10 cellular contexts compared by ENCODE assay signal in the genomic region with DNA sequence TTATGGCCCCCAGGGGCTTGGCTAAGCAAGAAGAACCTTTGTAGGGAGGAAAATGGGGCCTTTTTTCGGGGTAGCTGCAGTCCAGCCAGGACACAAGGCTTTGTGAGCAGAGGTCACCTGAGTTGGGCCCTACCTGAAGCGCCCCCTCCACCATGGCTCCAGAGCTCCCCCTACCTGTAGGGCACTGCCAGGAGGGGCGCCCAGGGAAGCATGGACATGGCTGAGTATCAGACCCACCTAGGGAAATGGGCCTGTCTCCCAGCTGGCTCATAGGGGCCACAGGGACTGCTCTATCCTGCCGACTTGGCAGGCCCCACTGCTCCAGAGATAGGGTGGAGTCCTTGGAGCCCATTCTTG. TPM values are rescaled to one million over a fixed set of nuclear protein-coding genes. Genes with fewer than 3 reads are reported as not detected.
DNase-seq lines count a peak whose midpoint lies in the region; ATAC-seq, FAIRE-seq and TF ChIP-seq lines count a peak whose summit lies in the region.
"Had no signal": no experiment of that assay in that cellular context is flagged by ENCODE, and none has a peak within 500 bp of the region (broad histone marks: within the 10 kb centered on the region; RNA-seq: fewer than 3 reads in every experiment).

No MANE protein-coding gene starts in this region.

- H3K9me3 ChIP-seq in HEK293 (ENCODE audit: control insufficient read depth, insufficient read depth, low read depth, low read length), result no peaks in the 10 kb centered on the region; the same call in 1 of the 2 replicates
- no peaks in the 10 kb centered on the region; the same call in 2 of the 3 replicates for H3K9me3 ChIP-seq in GM12878 (replicated peaks; ENCODE audit: control insufficient read depth, insufficient read depth, low read length)
- no peaks in the 10 kb centered on the region for H3K9me3 ChIP-seq in neuronal stem cell (replicated peaks in 1 of 2; ENCODE audit: control insufficient read depth in 2 of 2, insufficient read depth in 1 of 2, low read depth in 1 of 2, low read length in 2 of 2)

- SMC1A ChIA-PET in GM12878 (lab: Charles Lee; ENCODE audit: uncharacterized antibody, unreplicated experiment), result interaction anchor here (0.6 kb wide), 1 partner anchor 339 kb away, joined by 3 read pairs; no protein-coding TSS in a partner anchor

- H3K18ac ChIP-seq in neuronal stem cell (ENCODE audit: low read length), result peak overlapping the region; percentile 57

- H3K23ac ChIP-seq in neuronal stem cell (ENCODE audit: low read depth, low read length, poor library complexity), result no peak overlapping the region

- no TSS peak for BruUV-seq in GM12878 (replicated peaks; lab: Mats Ljungman, UMichigan)

- no peaks in the 10 kb centered on the region for H4K20me1 ChIP-seq in GM12878 (ENCODE audit: control insufficient read depth, insufficient read depth)

- H3K36me3 ChIP-seq in HEK293 (ENCODE audit: control insufficient read depth in 2 of 2, insufficient read depth in 1 of 2, low read length in 2 of 2), result no peaks in the 10 kb centered on the region; a peak in 1 of 3 replicates
- H3K36me3 ChIP-seq in GM12878 (ENCODE audit: control insufficient read depth in 2 of 2, insufficient read depth in 2 of 2, low read length in 1 of 2), result no peaks in the 10 kb centered on the region
- H3K36me3 ChIP-seq in neuronal stem cell (replicated peaks in 1 of 2; ENCODE audit: control insufficient read depth in 2 of 2, insufficient read depth in 2 of 2, low read length in 2 of 2), result no peaks in the 10 kb centered on the region

- no peak overlapping the region for H3K4me3 ChIP-seq in HEK293 (ENCODE audit: low read depth, low read length)
- H3K4me3 ChIP-seq in GM12878, result no peak overlapping the region
- no peak overlapping the region for H3K4me3 ChIP-seq in neuronal stem cell (ENCODE audit: low read length in 2 of 2)

- H2AK5ac ChIP-seq in neuronal stem cell (ENCODE audit: low read depth, low read length), result peak overlapping the region; percentile 13

- no peak overlapping the region for H2BK12ac ChIP-seq in neuronal stem cell (ENCODE audit: low read length)

- H3K9ac ChIP-seq in GM12878 (ENCODE audit: control insufficient read depth, insufficient read depth, low read length), result no peak overlapping the region
- no peak overlapping the region for H3K9ac ChIP-seq in neuronal stem cell (ENCODE audit: low read depth, low read length, poor library complexity)

- CTCF ChIA-PET in HEK293 (lab: Yijun Ruan, JAX) (interaction anchor here (0.6 to 3.2 kb wide), 12 partner anchors 8 to 1279 kb away, joined by 3 to 24 read pairs (median 4); a partner anchor contains a TSS), GM12878 (lab: Yijun Ruan, JAX) (interaction anchor here (1.1 to 2.2 kb wide), 3 partner anchors 15 to 127 kb away, joined by 3 to 11 read pairs (median 4); no protein-coding TSS in a partner anchor)

- in situ Hi-C loops in GM12878 (cut with MboI), result no loop called here

- H3K79me2 ChIP-seq in GM12878 (ENCODE audit: control insufficient read depth, insufficient read depth, low read length), result no peaks in the 10 kb centered on the region

- POLR2A ChIA-PET in HEK293 (lab: Yijun Ruan, JAX), result interaction anchor here (2.1 kb wide), 1 partner anchor 9 kb away, joined by 9 read pairs; a partner anchor contains a TSS
- POLR2A ChIA-PET in GM12878 (lab: Charles Lee), result no interaction called here

- H2BK5ac ChIP-seq in neuronal stem cell (ENCODE audit: low read length), result no peak overlapping the region

- H3K27me3 ChIP-seq in GM12878 (replicated peaks in 1 of 2; ENCODE audit: control insufficient read depth in 2 of 2, insufficient read depth in 2 of 2, low read length in 1 of 2), result no peaks in the 10 kb centered on the region; a peak in 1 of 4 replicates
- peaks cover 0 to 1% (median 0%) of the 10 kb centered on the region in 3 experiments for H3K27me3 ChIP-seq in neuronal stem cell (ENCODE audit: control insufficient read depth in 3 of 3, insufficient read depth in 3 of 3, low read depth in 1 of 3, low read length in 3 of 3)

- TF ChIP-seq EP300 in GM12878 (IDR thresholded peaks at IDR 0.05; ENCODE audit: borderline replicate concordance in 1 of 2, control insufficient read depth in 1 of 2, low read depth in 2 of 2, low read length in 2 of 2), result no peak

- peak; percentile 65 for DNase-seq in DMS53 (lab: John Stamatoyannopoulos, UW)
- DNase-seq in GM12878 (ENCODE audit: low read depth, low spot score), result no peak
- DNase-seq in neuronal stem cell (ENCODE audit: low spot score), result no peak
- no peak for DNase-seq in hippocampal formation (lab: John Stamatoyannopoulos, UW)
- no peak for DNase-seq in NCI-H146 (lab: John Stamatoyannopoulos, UW)
- DNase-seq in globus pallidus (ENCODE audit: low spot score), result no peak
- no peak for DNase-seq in NCI-H187 (lab: John Stamatoyannopoulos, UW)
- DNase-seq: DMS 273 treated with DMSO at 0.1 percent for 48 hours, NCI-H1417 treated with DMSO at 0.1 percent for 48 hours had no signal

- WGBS in GM12878 (ENCODE audit: insufficient coverage, insufficient replicate concordance, low lambda C conversion rate, missing lambda C conversion rate), result 54% methylated on average over 4 of the region's 4 CpGs
- WGBS in neuronal stem cell (ENCODE audit: extremely low coverage in 2 of 2, insufficient read length in 2 of 2, insufficient replicate concordance in 1 of 2), 2 donors, result no CpG with 5 or more reads among the region's 4 CpGs

- FAIRE-seq in GM12878 (lab: Jason Lieb, UNC), result no peak

- H2BK120ac ChIP-seq in neuronal stem cell (ENCODE audit: low read depth, low read length), result no peak overlapping the region

- intact Hi-C loops in GM12878 (cut with micrococcal nuclease; ENCODE audit: unreplicated experiment), result no loop called here

- no peaks in the 10 kb centered on the region for H3K79me1 ChIP-seq in neuronal stem cell (ENCODE audit: low read depth, low read length)

- H3K4me1 ChIP-seq in HEK293 (ENCODE audit: control insufficient read depth, insufficient read depth, low read length) (peaks cover 8% of the 10 kb centered on the region), GM12878 (ENCODE audit: control insufficient read depth, insufficient read depth, low read length) (no peaks in the 10 kb centered on the region), neuronal stem cell (ENCODE audit: control insufficient read depth in 2 of 2, insufficient read depth in 1 of 2, low read depth in 1 of 2, low read length in 2 of 2) (peaks cover 0 to 3% of the 10 kb centered on the region in 2 donors)

- no peak for TF ChIP-seq RAD21 in GM12878 (IDR thresholded peaks at IDR 0.05; ENCODE audit: insufficient read depth, low read depth, low read length)

- no peak overlapping the region for H2BK15ac ChIP-seq in neuronal stem cell (ENCODE audit: low read length)

- H2AFZ ChIP-seq in GM12878 (ENCODE audit: control insufficient read depth, low read depth, low read length) (no peak overlapping the region), neuronal stem cell (ENCODE audit: low read length) (no peak overlapping the region)

- H3K4me2 ChIP-seq in GM12878 (ENCODE audit: control insufficient read depth, insufficient read depth) (no peak overlapping the region), neuronal stem cell (ENCODE audit: insufficient read depth, low read length, poor library complexity, severe bottlenecking) (no peak overlapping the region)

- TF ChIP-seq CTCF in HEK293 (tag by site-specific recombination; IDR thresholded peaks at IDR 0.05), result peak; percentile 66
- TF ChIP-seq CTCF in GM12878 (IDR thresholded peaks at IDR 0.05 in 2 of 3, conservative IDR thresholded peaks at IDR 0.05 in 1 of 3; ENCODE audit: control insufficient read depth in 2 of 3, extremely low read depth in 1 of 3, insufficient read depth in 1 of 3, low read depth in 3 of 3, low read length in 3 of 3), result peak in 2 of 3 experiments; percentile 16 to 38; a peak in 3 of 6 replicates

- H3K14ac ChIP-seq in neuronal stem cell (ENCODE audit: low read length), result peak overlapping the region; percentile 47

- no peak overlapping the region for H4K91ac ChIP-seq in neuronal stem cell (ENCODE audit: low read depth, low read length, poor library complexity)

- RAD21 ChIA-PET in GM12878 (lab: Charles Lee; ENCODE audit: unreplicated experiment), result no interaction called here

- peak; percentile 47 for ATAC-seq in GM12878

- H3K4ac ChIP-seq in neuronal stem cell (ENCODE audit: low read length), result no peak overlapping the region

- no peak overlapping the region for H4K8ac ChIP-seq in neuronal stem cell (ENCODE audit: low read depth, low read length)

- no peak for TF ChIP-seq POLR2A in GM12878 (IDR thresholded peaks at IDR 0.05; ENCODE audit: low read depth, low read length)

- no peak overlapping the region for H3K27ac ChIP-seq in HEK293 (ENCODE audit: extremely low read depth, low read depth, low read length)
- no peak overlapping the region for H3K27ac ChIP-seq in GM12878 (ENCODE audit: control insufficient read depth, insufficient read depth)
- H3K27ac ChIP-seq in neuronal stem cell (replicated peaks; ENCODE audit: low read length), result no peak overlapping the region

TF ChIP-seq in GM12878, 131 proteins besides CTCF, POLR2A, EP300 and RAD21 (continues in another document):
- TF ChIP-seq DPF2 (IDR thresholded peaks at IDR 0.05) (no peak), ZNF207 (IDR thresholded peaks at IDR 0.05; ENCODE audit: borderline replicate concordance) (no peak), SREBF1 (IDR thresholded peaks at IDR 0.05; ENCODE audit: low read length) (no peak), TARDBP (IDR thresholded peaks at IDR 0.05; ENCODE audit: borderline replicate concordance) (no peak)

RNA-seq across cellular contexts. Expression of a gene that starts 9.0 kb away (rescaled TPM):
- total RNA-seq in GM12878 (2013; cell fraction: nucleolus; rRNA removed), result 0.22 TPM in 1 of 2 replicates, not detected in the other
- 0.17 and 0.22 TPM in 2 replicates for total RNA-seq in GM12878 (2014; rRNA removed)
- 0.09 TPM in 1 of 2 replicates, not detected in the other for total RNA-seq in GM12878 (2014; rRNA removed; fragmentation: Illumina TruSeq; extraction: Trizol)
- total RNA-seq in GM12878 (2021), result 0.32 and 0.36 TPM in 2 replicates
- polyA plus RNA-seq in GM12878 (2011; ENCODE audit: low read depth), result not detected
- polyA plus RNA-seq in GM12878 (2011; rRNA removed), result 0.05 and 0.13 TPM in 2 replicates
- 0.06 and 0.13 TPM in 2 replicates for polyA plus RNA-seq in GM12878 (2011; cell fraction: cytosol; rRNA removed)
- 0.09 and 0.12 TPM in 2 replicates for polyA plus RNA-seq in GM12878 (2011; cell fraction: nucleus; rRNA removed)
- polyA plus RNA-seq in GM12878 (2012), result 0.15 and 0.24 TPM in 2 replicates
- polyA plus RNA-seq in GM12878 (2014; fragmentation: Illumina TruSeq; extraction: Trizol), result 0.04 TPM in 1 of 2 replicates, not detected in the other
- polyA plus RNA-seq in GM12878 (2014; fragmentation: Nextera tagmentation; extraction: Ambion mirVana), result not detected
- 0.05 and 0.18 TPM in 2 replicates for polyA plus RNA-seq in GM12878 (2014; rRNA removed)
- polyA plus RNA-seq in GM12878 (2016; fragmentation: Nextera tagmentation; extraction: Ambion mirVana), result not detected
- 0.10 and 0.15 TPM in 2 replicates for polyA minus RNA-seq in GM12878 (2011; rRNA and poly(A)+ RNA removed)
- polyA minus RNA-seq in GM12878 (2011; cell fraction: cytosol; rRNA and poly(A)+ RNA removed), result 0.40 TPM in 1 of 2 replicates, not detected in the other
- polyA minus RNA-seq in GM12878 (2011; cell fraction: nucleus; rRNA and poly(A)+ RNA removed), result 0.24 and 0.57 TPM in 2 replicates
- polyA plus RNA-seq in neuronal stem cell (2013, experiment 1 of 2), result 0.78 TPM
- polyA plus RNA-seq in neuronal stem cell (2013, experiment 2 of 2), result 0.96 TPM
